1 cellular context compared by ENCODE assay signal in the genomic region with DNA sequence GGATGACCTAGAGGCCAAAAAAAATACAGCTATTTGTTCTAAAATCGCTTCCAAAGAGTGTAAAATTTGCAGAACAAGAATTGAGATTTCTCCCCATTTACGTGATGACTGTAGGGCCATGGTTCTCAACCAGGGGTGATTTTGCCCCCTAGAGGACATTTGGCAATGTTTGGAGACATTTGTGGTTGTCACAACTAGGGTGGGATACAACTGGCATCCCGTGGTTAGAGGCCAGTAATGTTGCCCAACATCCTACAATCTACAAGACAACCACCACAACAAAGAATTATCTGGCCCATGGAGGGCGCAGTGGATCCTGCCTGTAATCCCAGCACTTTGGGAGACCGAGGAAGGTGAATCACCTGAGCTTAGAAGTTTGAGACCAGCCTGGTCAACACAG.
TF ChIP-seq lines count a peak whose summit lies in the region.

No MANE protein-coding gene starts in this region.

TF ChIP-seq in endothelial cell of umbilical vein, 7 proteins besides CTCF, POLR2A, EP300 and RAD21:
- TF ChIP-seq FOS (IDR thresholded peaks at IDR 0.05; ENCODE audit: borderline replicate concordance, insufficient read depth, low read length) (no peak), EZH2 (IDR thresholded peaks at IDR 0.05; ENCODE audit: borderline replicate concordance, low read depth, low read length, severe bottlenecking) (no peak), GATA2 (IDR thresholded peaks at IDR 0.05; ENCODE audit: insufficient read depth, insufficient read length, low read depth, low read length) (no peak), MYC (IDR thresholded peaks at IDR 0.05; ENCODE audit: low read depth, low read length) (no peak), POLR2AphosphoS5 (IDR thresholded peaks at IDR 0.05; ENCODE audit: insufficient read depth, low read depth, low read length) (no peak), JUN (IDR thresholded peaks at IDR 0.05; ENCODE audit: borderline replicate concordance, insufficient read depth, insufficient read length, low read depth) (no peak)
- TF ChIP-seq, protein P1, sequence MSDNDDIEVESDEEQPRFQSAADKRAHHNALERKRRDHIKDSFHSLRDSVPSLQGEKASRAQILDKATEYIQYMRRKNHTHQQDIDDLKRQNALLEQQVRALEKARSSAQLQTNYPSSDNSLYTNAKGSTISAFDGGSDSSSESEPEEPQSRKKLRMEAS (IDR thresholded peaks at IDR 0.05; ENCODE audit: insufficient read depth, insufficient read length), result no peak
TF ChIP-seq in endothelial cell of umbilical vein: peak in this region for 0.
